2 cellular contexts compared by ENCODE assay signal in the genomic region with DNA sequence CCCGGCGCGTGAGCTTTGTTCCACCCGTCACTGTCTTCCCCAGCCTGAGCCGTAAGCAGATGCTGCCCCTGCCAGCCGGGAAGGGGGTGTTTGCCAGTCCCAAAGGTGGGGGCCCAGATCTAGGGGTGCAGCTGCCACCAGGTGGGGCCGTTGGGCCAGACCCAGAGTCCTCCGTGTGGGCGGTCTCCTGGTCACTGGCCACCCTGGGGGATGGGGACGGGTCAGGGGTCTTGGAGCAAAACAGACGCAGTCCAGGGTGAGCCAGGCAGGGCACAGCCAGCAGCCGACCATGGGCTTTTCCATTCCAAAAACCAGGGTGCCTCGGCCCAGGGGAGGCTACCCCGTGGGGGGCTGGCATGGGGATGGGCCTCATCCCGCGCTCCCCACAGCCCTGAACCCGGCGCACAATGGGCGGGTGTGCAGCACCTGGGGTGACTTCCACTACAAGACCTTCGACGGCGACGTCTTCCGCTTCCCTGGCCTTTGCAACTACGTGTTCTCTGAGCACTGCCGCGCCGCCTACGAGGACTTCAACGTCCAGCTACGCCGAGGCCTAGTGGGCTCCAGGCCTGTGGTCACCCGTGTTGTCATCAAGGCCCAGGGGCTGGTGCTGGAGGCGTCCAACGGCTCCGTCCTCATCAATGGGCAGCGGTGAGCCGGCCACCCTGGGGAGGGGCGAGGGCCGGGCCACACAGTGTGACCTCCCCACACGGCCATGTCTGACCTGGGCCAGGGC.
TF ChIP-seq lines count a peak whose summit lies in the region.

No MANE protein-coding gene starts in this region.

TF ChIP-seq in H1, 55 proteins besides CTCF, POLR2A, EP300 and RAD21:
- no peak for TF ChIP-seq CBX5 (IDR thresholded peaks at IDR 0.05; ENCODE audit: low read depth, low read length)

TF ChIP-seq in HEK293T, 16 proteins besides CTCF, POLR2A, EP300 and RAD21:
- TF ChIP-seq SUZ12 (IDR thresholded peaks at IDR 0.05) (no peak), LEF1 (IDR thresholded peaks at IDR 0.05; ENCODE audit: borderline replicate concordance) (no peak), ELF4 (IDR thresholded peaks at IDR 0.05) (no peak), BHLHE40 (IDR thresholded peaks at IDR 0.05; ENCODE audit: borderline replicate concordance) (no peak), NFRKB (IDR thresholded peaks at IDR 0.05) (no peak), FOXM1 (IDR thresholded peaks at IDR 0.05; ENCODE audit: borderline replicate concordance) (no peak), ARNT (IDR thresholded peaks at IDR 0.05) (no peak), L3MBTL2 (conservative IDR thresholded peaks at IDR 0.05) (no peak), TARDBP (IDR thresholded peaks at IDR 0.05) (no peak), ZNF384 (IDR thresholded peaks at IDR 0.05) (no peak), FOXA1 (IDR thresholded peaks at IDR 0.05) (no peak), FOXK2 (IDR thresholded peaks at IDR 0.05) (no peak), SP1 (IDR thresholded peaks at IDR 0.05) (no peak), HDGF (IDR thresholded peaks at IDR 0.05; ENCODE audit: borderline replicate concordance) (no peak), CTBP1 (IDR thresholded peaks at IDR 0.05; ENCODE audit: borderline replicate concordance) (no peak)
- TF ChIP-seq, protein P1, sequence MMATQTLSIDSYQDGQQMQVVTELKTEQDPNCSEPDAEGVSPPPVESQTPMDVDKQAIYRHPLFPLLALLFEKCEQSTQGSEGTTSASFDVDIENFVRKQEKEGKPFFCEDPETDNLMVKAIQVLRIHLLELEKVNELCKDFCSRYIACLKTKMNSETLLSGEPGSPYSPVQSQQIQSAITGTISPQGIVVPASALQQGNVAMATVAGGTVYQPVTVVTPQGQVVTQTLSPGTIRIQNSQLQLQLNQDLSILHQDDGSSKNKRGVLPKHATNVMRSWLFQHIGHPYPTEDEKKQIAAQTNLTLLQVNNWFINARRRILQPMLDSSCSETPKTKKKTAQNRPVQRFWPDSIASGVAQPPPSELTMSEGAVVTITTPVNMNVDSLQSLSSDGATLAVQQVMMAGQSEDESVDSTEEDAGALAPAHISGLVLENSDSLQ (IDR thresholded peaks at IDR 0.05), result no peak
TF ChIP-seq in HEK293T: peak in this region for 0.
